ENCODE assay signal across 8 cellular contexts in genomic region chr4:2412885-2413716, GRCh38.
DNase-seq lines count a peak whose midpoint lies in the region; ATAC-seq, FAIRE-seq and TF ChIP-seq lines count a peak whose summit lies in the region.

No MANE protein-coding gene starts in this region.

- ATAC-seq in GM19438 (IDR thresholded peaks at IDR 0.05; ENCODE audit: low read depth, unreplicated experiment) = peak; percentile 60

- peak; percentile 21 to 42 (median 40) for TF ChIP-seq CTCF in nephron (IDR thresholded peaks at IDR 0.05; ENCODE audit: unreplicated experiment in 3 of 3)

- no peaks in the 10 kb centered on the region for H3K9me3 Mint-ChIP-seq in nephron

- peak overlapping the region; percentile 7 to 58 (median 7) for H3K27ac Mint-ChIP-seq in nephron

- H3K4me1 Mint-ChIP-seq in nephron = peaks cover 29% of the 10 kb centered on the region

- H3K36me3 Mint-ChIP-seq in nephron (ENCODE audit: low read depth) = no peaks in the 10 kb centered on the region

- peak; percentile 87 for DNase-seq in COR-L47 (lab: John Stamatoyannopoulos, UW)
- peak; percentile 82 for DNase-seq in HS-27A (ENCODE audit: low read depth)
- peak; percentile 99 for DNase-seq in RCC 7860 (ENCODE audit: low spot score)
- peak; percentile 67 to 79 for DNase-seq in activated T-helper 1 cell treated with anti-CD3 and anti-CD28 coated beads, Interleukin-2, amount 50 U/mL, for 16 hours (ENCODE audit: low read depth in 1 of 2, low spot score in 1 of 2)
- DNase-seq in fibroblast of peridontal ligament (ENCODE audit: extremely low read depth) = peak; percentile 78
- peak; percentile 90 for DNase-seq in stimulated activated naive CD4-positive, alpha-beta T cell treated with Interleukin-2 at 50 U/mL for 16 hours (lab: John Stamatoyannopoulos, UW)

- peak overlapping the region in 2 of 3 experiments; percentile 33 to 36 for H3K4me3 Mint-ChIP-seq in nephron

- peaks cover 70% of the 10 kb centered on the region for H3K27me3 Mint-ChIP-seq in nephron (ENCODE audit: low read depth)

- peak; percentile 93 for FAIRE-seq in RCC 7860 (lab: Jason Lieb, UNC)

Comparison
In these comparisons a context has a peak if more than half of its experiments do, and no peak if none do; other contexts are left out.
1. Peak in every context shown above with its lines: DNase-seq and ATAC-seq.